Comparison of ENCODE assay signal across 17 cellular contexts in the genomic region with DNA sequence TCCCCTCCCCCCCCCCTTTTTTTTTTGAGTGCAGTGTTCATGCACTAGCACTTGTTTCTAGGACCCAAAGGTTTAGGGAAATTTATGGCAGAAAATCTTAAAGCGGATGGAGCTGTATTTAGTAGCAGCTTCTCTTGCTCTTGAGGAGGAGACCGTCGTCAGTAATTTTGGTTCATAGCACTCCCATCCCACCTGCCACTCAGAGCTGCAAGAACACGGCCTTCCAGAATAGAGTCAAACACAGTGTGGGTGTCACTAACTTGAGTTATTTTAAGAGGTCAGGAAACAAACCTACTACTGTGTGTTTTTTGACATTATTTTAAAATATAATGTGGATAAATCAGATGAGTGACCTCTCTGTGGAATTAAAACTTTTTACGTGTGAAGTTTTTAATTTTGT.
"Had no signal": no experiment of that assay in that cellular context is flagged by ENCODE, and none has a peak within 500 bp of the region (broad histone marks: within the 10 kb centered on the region; RNA-seq: fewer than 3 reads in every experiment).

No MANE protein-coding gene starts in this region.

- H3K4me1 ChIP-seq: breast epithelium, uterus had no signal

- H3K36me3 ChIP-seq: breast epithelium, uterus had no signal

- H3K27me3 ChIP-seq: breast epithelium, sigmoid colon, stomach, tibial artery, uterus had no signal

- H3K27ac Mint-ChIP-seq: activated CD4-positive, alpha-beta T cell treated with anti-CD3 and anti-CD28 coated beads, Interleukin-2, amount 10 ng/mL, durations not matched to agents 7 days and 5 days; activated T-helper 1 cell treated with anti-CD3 and anti-CD28 coated beads, Interleukin-12 subunit alpha, Interleukin-12 subunit beta, Interleukin-2, Interleukin-4 antibody, amounts not matched to agents 30 ng/mL and 10 ng/mL and 1 ng/mL, durations not matched to agents 14 hours and 24 hours and 36 hours had no signal

- H3K4me3 ChIP-seq: breast epithelium, psoas muscle, sigmoid colon, stomach, tibial artery, uterus had no signal

- H3K4me3 Mint-ChIP-seq: activated CD4-positive, alpha-beta T cell treated with anti-CD3 and anti-CD28 coated beads, Interleukin-2, amount 10 ng/mL, durations not matched to agents 7 days and 5 days; activated T-helper 1 cell treated with anti-CD3 and anti-CD28 coated beads, Interleukin-12 subunit alpha, Interleukin-12 subunit beta, Interleukin-2, Interleukin-4 antibody, amounts not matched to agents 30 ng/mL and 10 ng/mL and 1 ng/mL, durations not matched to agents 14 hours and 24 hours and 36 hours had no signal

- DNase-seq: activated CD4-positive, alpha-beta T cell treated with anti-CD3 and anti-CD28 coated beads, Interleukin-2, amount 10 ng/mL, durations not matched to agents 7 days and 5 days; activated CD4-positive, CD25-positive, alpha-beta regulatory T cell; activated CD8-positive, alpha-beta memory T cell treated with anti-CD3 and anti-CD28 coated beads for 24 hours; activated naive CD4-positive, alpha-beta T cell; aorta; hippocampal formation; mesendoderm; psoas muscle; sigmoid colon; stimulated activated CD4-positive, alpha-beta T cell treated with anti-CD3 and anti-CD28 coated beads, Interleukin-12 subunit alpha, Interleukin-12 subunit beta, amount 100 ng/mL, for 4 hours; stimulated activated CD4-positive, alpha-beta T cell treated with anti-CD3 and anti-CD28 coated beads, Interleukin-2, amount 100 ng/mL, for 24 hours; stomach; T-helper 2 cell; tibial artery; uterus had no signal

- H3K27ac ChIP-seq: breast epithelium, sigmoid colon, tibial artery, uterus had no signal

- H3K27me3 Mint-ChIP-seq: activated CD4-positive, alpha-beta T cell treated with anti-CD3 and anti-CD28 coated beads, Interleukin-2, amount 10 ng/mL, durations not matched to agents 7 days and 5 days had no signal
